ENCODE assay signal across 8 cellular contexts in the genomic region with DNA sequence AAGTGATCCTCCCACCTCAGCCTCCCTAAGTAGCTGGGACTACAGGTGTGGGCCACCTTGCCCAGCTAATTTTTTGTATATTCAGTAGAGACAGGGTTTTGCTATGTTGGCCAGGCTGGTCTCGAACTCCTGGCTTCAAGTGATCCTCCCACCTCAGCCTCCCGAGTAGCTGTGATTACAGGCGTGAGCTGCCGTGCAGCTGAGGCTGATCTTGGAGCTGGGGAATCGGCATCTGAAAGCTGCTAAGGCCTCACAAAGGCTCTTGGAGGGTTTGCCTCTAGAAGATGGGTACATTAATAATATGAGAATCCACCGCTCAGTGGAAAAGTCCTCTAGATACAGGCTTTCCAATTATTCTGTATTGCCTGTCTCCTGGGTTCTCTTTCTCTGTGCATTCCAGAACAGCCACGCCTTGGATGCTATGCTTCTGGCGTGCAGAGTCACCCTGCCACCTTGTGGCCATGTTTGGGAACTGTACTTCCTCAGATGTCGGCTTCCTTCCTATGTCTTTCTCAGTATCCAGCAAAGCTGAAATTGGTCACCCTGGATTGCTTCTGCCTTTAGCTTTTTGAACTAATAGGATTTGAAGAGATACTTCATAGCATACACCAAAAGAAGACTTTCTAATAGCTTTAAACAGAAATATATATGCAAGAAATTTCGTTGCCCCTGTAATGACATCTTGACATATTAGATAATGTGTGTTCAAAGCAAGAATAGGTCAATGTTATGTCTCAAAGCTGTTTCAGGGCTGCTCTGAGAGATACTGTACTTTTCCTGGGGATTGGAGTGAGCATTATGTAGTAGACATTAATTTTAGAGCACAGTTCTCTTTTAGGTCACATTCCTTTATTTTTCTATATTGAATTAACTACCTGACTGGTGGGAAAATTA. TPM values are rescaled to one million over a fixed set of nuclear protein-coding genes. Genes with fewer than 3 reads are reported as not detected.
DNase-seq lines count a peak whose midpoint lies in the region; ATAC-seq, FAIRE-seq and TF ChIP-seq lines count a peak whose summit lies in the region.

No MANE protein-coding gene starts in this region.

- TF ChIP-seq CTCF in chondrocyte (IDR thresholded peaks at IDR 0.05) (peak; percentile 98), HepG2 (CRISPR knock-in tag; IDR thresholded peaks at IDR 0.05) (peak; percentile 94)

- no peak overlapping the region for H2AFZ ChIP-seq in HepG2 (ENCODE audit: low read length)

- BruUV-seq in HepG2 (replicated peaks; lab: Mats Ljungman, UMichigan): no TSS peak

- no peak for TF ChIP-seq POLR2A in HepG2 (IDR thresholded peaks at IDR 0.05; ENCODE audit: insufficient read depth in 1 of 2, low read depth in 2 of 2, low read length in 2 of 2)

- H3K4me3 Mint-ChIP-seq in chondrocyte (ENCODE audit: unreplicated experiment): no peak overlapping the region

- no peak overlapping the region for H3K27ac ChIP-seq in HepG2 (ENCODE audit: extremely low read length, insufficient read depth, low read length)

- POLR2A ChIA-PET in HepG2 (lab: Yijun Ruan, JAX): no interaction called here

- peaks cover 2% of the 10 kb centered on the region for H3K9me3 Mint-ChIP-seq in chondrocyte (ENCODE audit: low read depth)

- CTCF ChIA-PET in HepG2 (lab: Yijun Ruan, JAX; ENCODE audit: low intra/inter-chr PET ratio, low total read pairs): interaction anchor here (0.7 to 3.7 kb wide), 4 partner anchors 376 to 568 kb away, joined by 3 to 62 read pairs (median 16); no protein-coding TSS in a partner anchor

- no peaks in the 10 kb centered on the region for H3K36me3 Mint-ChIP-seq in chondrocyte (ENCODE audit: low read depth)

- H3K4me1 ChIP-seq in HepG2 (ENCODE audit: insufficient read depth, low read length): no peaks in the 10 kb centered on the region

- no peaks in the 10 kb centered on the region for H3K36me3 ChIP-seq in HepG2 (replicated peaks in 1 of 2; ENCODE audit: control insufficient read depth in 1 of 2, insufficient read depth in 2 of 2, low read length in 2 of 2)

- H3K4me3 ChIP-seq in HepG2 (replicated peaks in 1 of 3; ENCODE audit: insufficient read depth in 1 of 3, low read depth in 2 of 3, low read length in 3 of 3): no peak overlapping the region

- TF ChIP-seq EP300 in HepG2 (IDR thresholded peaks at IDR 0.05; ENCODE audit: low read depth in 2 of 2, low read length in 2 of 2): no peak
- no peak for TF ChIP-seq EP300 in HepG2 (CRISPR knock-in tag; IDR thresholded peaks at IDR 0.05; ENCODE audit: borderline replicate concordance)

- peak; percentile 90 for ATAC-seq in GM18867 (IDR thresholded peaks at IDR 0.05; ENCODE audit: unreplicated experiment)
- ATAC-seq in HG03159 (IDR thresholded peaks at IDR 0.05; ENCODE audit: unreplicated experiment): peak; percentile 87
- ATAC-seq in HepG2: peak; percentile 99

- peaks cover 40% of the 10 kb centered on the region for H3K4me1 Mint-ChIP-seq in chondrocyte (ENCODE audit: low read depth)

- no peaks in the 10 kb centered on the region for H3K9me3 ChIP-seq in HepG2 (ENCODE audit: low read length)

- H3K79me2 ChIP-seq in HepG2 (ENCODE audit: insufficient read depth, low read length): no peaks in the 10 kb centered on the region

- no peak overlapping the region for H3K9ac ChIP-seq in HepG2 (ENCODE audit: insufficient read depth, low read depth, low read length)

- peak; percentile 90 for FAIRE-seq in HepG2 (lab: Jason Lieb, UNC)

- no peaks in the 10 kb centered on the region for H3K27me3 ChIP-seq in HepG2 (ENCODE audit: control insufficient read depth in 1 of 2, insufficient read depth in 2 of 2, low read length in 2 of 2)

- H3K27ac Mint-ChIP-seq in chondrocyte (ENCODE audit: unreplicated experiment): peak overlapping the region; percentile 49

- H3K4me2 ChIP-seq in HepG2 (ENCODE audit: low read depth, low read length): no peak overlapping the region

- TF ChIP-seq RAD21 in HepG2 (CRISPR knock-in tag; IDR thresholded peaks at IDR 0.05): peak; percentile 88

- DNase-seq in AG08396 (ENCODE audit: low spot score) (peak; percentile 74), NCI-H446 treated with DMSO at 0.1 percent for 48 hours (lab: John Stamatoyannopoulos, UW) (peak; percentile 41), chondrocyte (ENCODE audit: low spot score) (no peak), HepG2 (ENCODE audit: low spot score) (peak; percentile 62)
- DNase-seq in activated CD4-positive, alpha-beta T cell treated with anti-CD3 and anti-CD28 coated beads for 1 hour: peak; percentile 64
- DNase-seq in stimulated activated CD4-positive, alpha-beta T cell treated with anti-CD3 and anti-CD28 coated beads, TNF-alpha, amount 100 ng/mL, for 24 hours (ENCODE audit: low read depth in 3 of 3): peak; percentile 57 to 77 (median 64)

- in situ Hi-C loops in HepG2 (cut with HindIII; ENCODE audit: extremely low pct_ligation_motif_present, low pct_unique_long_range_greater_than_20kb): loop anchor here (5.0 to 25.0 kb wide), 2 partner anchors 380 to 550 kb away; partner anchors contain the start of gene TMEM30B

- no peaks in the 10 kb centered on the region for H4K20me1 ChIP-seq in HepG2 (ENCODE audit: insufficient read depth, low read length)

- no peaks in the 10 kb centered on the region for H3K27me3 Mint-ChIP-seq in chondrocyte (ENCODE audit: low read depth)

- WGBS in HepG2 (ENCODE audit: low lambda C conversion rate): 20% methylated on average over 8 of the region's 10 CpGs

- intact Hi-C loops in HepG2 (cut with micrococcal nuclease; ENCODE audit: unreplicated experiment): loop anchor here (1.0 to 10.0 kb wide), 5 partner anchors 303 to 568 kb away; no protein-coding TSS in a partner anchor

TF ChIP-seq in HepG2, 621 proteins besides CTCF, POLR2A, EP300 and RAD21 (continues in another document):
- TF ChIP-seq YY1 (IDR thresholded peaks at IDR 0.05; ENCODE audit: insufficient read depth, insufficient replicate concordance, low read depth, low read length): no peak
- TF ChIP-seq, protein P1, sequence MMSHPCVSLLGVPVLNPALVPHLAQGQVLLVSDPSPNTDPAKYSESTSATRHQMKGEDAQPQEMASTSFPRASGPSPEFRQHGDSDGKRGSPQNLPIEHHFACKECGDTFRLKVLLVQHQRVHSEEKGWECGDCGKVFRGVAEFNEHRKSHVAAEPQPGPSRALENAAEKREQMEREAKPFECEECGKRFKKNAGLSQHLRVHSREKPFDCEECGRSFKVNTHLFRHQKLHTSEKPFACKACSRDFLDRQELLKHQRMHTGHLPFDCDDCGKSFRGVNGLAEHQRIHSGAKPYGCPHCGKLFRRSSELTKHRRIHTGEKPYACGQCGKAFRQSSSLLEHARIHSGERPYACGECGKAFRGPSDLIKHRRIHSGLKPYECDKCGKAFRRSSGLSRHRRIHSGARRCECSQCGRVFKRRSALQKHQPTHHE (CRISPR knock-in tag; IDR thresholded peaks at IDR 0.05; ENCODE audit: borderline replicate concordance): no peak
- TF ChIP-seq ZNF138 (CRISPR knock-in tag; IDR thresholded peaks at IDR 0.05; ENCODE audit: low read depth): no peak
- no peak for TF ChIP-seq MXD1 (CRISPR knock-in tag; IDR thresholded peaks at IDR 0.05)

RNA-seq across cellular contexts. Expression of gene SYT16, which starts 25.1 kb away (rescaled TPM):
- total RNA-seq in chondrocyte (24.0 to 35.6 TPM (median 34.8 TPM) in 3 replicates), HepG2 (2016; rRNA removed; fragmentation: Illumina TruSeq; extraction: Trizol) (0.03 TPM in 1 of 2 replicates, not detected in the other)
- total RNA-seq in HepG2 (2016; cell fraction: cytosol; rRNA removed; fragmentation: Illumina TruSeq; extraction: Trizol; ENCODE audit: low read depth): not detected in 2 replicates
- 0.03 TPM in 1 of 2 replicates, not detected in the other for total RNA-seq in HepG2 (2016; cell fraction: insoluble cytoplasmic fraction; rRNA removed; fragmentation: Illumina TruSeq; extraction: Trizol)
- total RNA-seq in HepG2 (2016; cell fraction: membrane; rRNA removed; fragmentation: Illumina TruSeq; extraction: Trizol): not detected in 2 replicates
- not detected in 2 replicates for total RNA-seq in HepG2 (2016; cell fraction: nucleus; rRNA removed; fragmentation: Illumina TruSeq; extraction: Trizol)
- not detected in 2 replicates for polyA plus RNA-seq in HepG2 (2011; rRNA removed)
- under 0.01 TPM in 1 of 2 replicates, not detected in the other for polyA plus RNA-seq in HepG2 (2011; cell fraction: cytosol; rRNA removed)
- not detected in 2 replicates for polyA plus RNA-seq in HepG2 (2011; cell fraction: nucleus; rRNA removed)
- polyA plus RNA-seq in HepG2 (2012): not detected in 2 replicates
- polyA plus RNA-seq in HepG2 (2016; cell fraction: cytosol; fragmentation: Illumina TruSeq; extraction: Trizol; ENCODE audit: low read depth): not detected in 2 replicates
- polyA plus RNA-seq in HepG2 (2016; cell fraction: insoluble cytoplasmic fraction; fragmentation: Illumina TruSeq; extraction: Trizol; ENCODE audit: low read depth): not detected in 2 replicates
- not detected in 2 replicates for polyA plus RNA-seq in HepG2 (2016; cell fraction: membrane; fragmentation: Illumina TruSeq; extraction: Trizol; ENCODE audit: low read depth)
- polyA plus RNA-seq in HepG2 (2016; cell fraction: nucleus; fragmentation: Illumina TruSeq; extraction: Trizol; ENCODE audit: insufficient read depth, low read depth): not detected in 2 replicates
- not detected in 2 replicates for polyA minus RNA-seq in HepG2 (2011; rRNA and poly(A)+ RNA removed; ENCODE audit: low replicate concordance)
- not detected in 2 replicates for polyA minus RNA-seq in HepG2 (2011; cell fraction: cytosol; rRNA and poly(A)+ RNA removed)
- under 0.01 TPM in 2 replicates for polyA minus RNA-seq in HepG2 (2011; cell fraction: nucleus; rRNA and poly(A)+ RNA removed)

Comparison
In these comparisons a context has a peak if more than half of its experiments do, and no peak if none do; other contexts are left out.
1. RNA of gene SYT16, which starts 25.1 kb away (total RNA-seq): 24.0 to 35.6 TPM in chondrocyte; 0.03 TPM in HepG2; every median in the first group is over 10 times any median in the second.
2. Peak in every context shown above with its lines, with median percentiles within 50 percentile points of each other: ATAC-seq.